9 cellular contexts compared by ENCODE assay signal in genomic region chr18:23735021-23735464, GRCh38. TPM values are rescaled to one million over a fixed set of nuclear protein-coding genes. Genes with fewer than 3 reads are reported as not detected.
DNase-seq lines count a peak whose midpoint lies in the region; ATAC-seq lines count a peak whose summit lies in the region.
"Had no signal": no experiment of that assay in that cellular context is flagged by ENCODE, and none has a peak within 500 bp of the region (broad histone marks: within the 10 kb centered on the region; RNA-seq: fewer than 3 reads in every experiment).

No MANE protein-coding gene starts in this region.

- intact Hi-C loops in left colon (cut with DNase I, micrococcal nuclease): no loop called here

- no peak overlapping the region for H2AFZ ChIP-seq in Karpas-422 (ENCODE audit: low read length)

- no peak overlapping the region for H3K4me2 ChIP-seq in Karpas-422 (ENCODE audit: low read depth, low read length, poor library complexity, severe bottlenecking)

- H3K9me3 ChIP-seq in Karpas-422 (ENCODE audit: low read length): no peaks in the 10 kb centered on the region
- H3K9me3 ChIP-seq: gastrocnemius medialis had no signal

- no peak overlapping the region for H3K27ac ChIP-seq in Karpas-422 (ENCODE audit: low read length)
- H3K27ac ChIP-seq: gastrocnemius medialis had no signal

- no peaks in the 10 kb centered on the region for H3K4me1 ChIP-seq in Karpas-422 (ENCODE audit: low read length)
- H3K4me1 ChIP-seq: gastrocnemius medialis had no signal

- no peaks in the 10 kb centered on the region for H3K27me3 ChIP-seq in Karpas-422 (ENCODE audit: low read length)

- ATAC-seq in GM18909 (IDR thresholded peaks at IDR 0.05; ENCODE audit: poor library complexity, unreplicated experiment): peak; percentile 77
- peak; percentile 72 for ATAC-seq in HG02678 (IDR thresholded peaks at IDR 0.05; ENCODE audit: unreplicated experiment)
- peak; percentile 64 for ATAC-seq in left colon
- ATAC-seq in HG02870 (IDR thresholded peaks at IDR 0.05; ENCODE audit: unreplicated experiment): no peak
- no peak for ATAC-seq in left lobe of liver
- ATAC-seq: gastrocnemius medialis had no signal

- no peak overlapping the region for H3K9ac ChIP-seq in Karpas-422 (ENCODE audit: low read length)

- H3K36me3 ChIP-seq in Karpas-422 (ENCODE audit: insufficient read depth, low read length): no peaks in the 10 kb centered on the region
- H3K36me3 ChIP-seq: gastrocnemius medialis had no signal

- no peaks in the 10 kb centered on the region for H4K20me1 ChIP-seq in Karpas-422 (ENCODE audit: insufficient read depth, low read depth, low read length)

- no peaks in the 10 kb centered on the region for H3K9me2 ChIP-seq in Karpas-422 (replicated peaks; ENCODE audit: insufficient read depth, low read length)

- no peaks in the 10 kb centered on the region for H3K79me2 ChIP-seq in Karpas-422 (ENCODE audit: low read length)

- DNase-seq in RPMI7951 (ENCODE audit: low read depth) (peak; percentile 35), left colon (peak in 1 of 2 donors; percentile 32), Karpas-422 (no peak), left lobe of liver (ENCODE audit: low spot score) (no peak)
- DNase-seq: gastrocnemius medialis, naive B cell had no signal

- H3K4me3 ChIP-seq in Karpas-422 (ENCODE audit: low read length): no peak overlapping the region
- H3K4me3 ChIP-seq: gastrocnemius medialis had no signal

RNA-seq across cellular contexts. Expression of gene LAMA3, which starts 45.8 kb away (rescaled TPM):
- 0.49 and 2.9 TPM in 2 replicates for total RNA-seq in RPMI7951 (2014; rRNA removed; shearing (Covaris generic))
- total RNA-seq in left colon: 10 to 100 TPM; 33.2 to 98.0 TPM
- not detected in 2 replicates for total RNA-seq in Karpas-422 (2014; rRNA removed; shearing (Covaris generic); ENCODE audit: low replicate concordance)
- 1.5 TPM for total RNA-seq in left lobe of liver

Comparison
In these comparisons a context has a peak if more than half of its experiments do, and no peak if none do; other contexts are left out.
1. ATAC-seq: peak in GM18909 (single experiment), HG02678 (single experiment) and left colon (single experiment); none in HG02870 (single experiment) and left lobe of liver (single experiment).